11 cellular contexts compared by ENCODE assay signal in the genomic region with DNA sequence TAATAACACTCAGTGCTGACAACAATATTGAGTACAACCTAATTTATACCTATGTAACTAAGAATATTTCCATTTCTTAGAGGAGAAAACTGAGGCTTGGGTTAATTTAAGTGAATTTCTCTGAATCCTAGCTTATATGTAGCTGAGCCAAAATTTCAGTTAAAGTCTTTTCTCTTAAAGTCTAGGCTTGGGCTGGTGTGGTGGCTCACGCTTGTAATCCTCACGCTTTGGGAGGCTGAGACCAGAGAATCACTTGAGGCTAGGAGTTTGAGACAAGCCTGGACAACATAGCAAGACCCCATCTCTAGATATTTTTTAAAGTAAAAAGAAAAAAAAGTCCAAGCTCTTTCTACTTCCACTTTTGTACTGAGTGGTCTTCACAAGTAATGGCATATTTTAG.
"Had no signal": no experiment of that assay in that cellular context is flagged by ENCODE, and none has a peak within 500 bp of the region (broad histone marks: within the 10 kb centered on the region; RNA-seq: fewer than 3 reads in every experiment).

No MANE protein-coding gene starts in this region.

- H3K4me3 ChIP-seq: GM23248, GM23338, HAP-1 had no signal

- H3K9ac ChIP-seq: GM23248 had no signal

- ATAC-seq: GM23338, HCT116 had no signal

- H3K27ac ChIP-seq: GM23248 had no signal

- H2AFZ ChIP-seq: GM23248, GM23338 had no signal

- FAIRE-seq: H1, H54 had no signal

- DNase-seq: GM23248, GOT3, H7, H9, HCEC 1CT, HFFc6 had no signal

- H3K4me2 ChIP-seq: GM23338 had no signal

- H3K9me3 ChIP-seq: HAP-1 had no signal
